ENCODE assay signal across 8 cellular contexts in genomic region chr10:110498982-110499795, GRCh38. TPM values are rescaled to one million over a fixed set of nuclear protein-coding genes. Genes with fewer than 3 reads are reported as not detected.
DNase-seq lines count a peak whose midpoint lies in the region; ATAC-seq, FAIRE-seq and TF ChIP-seq lines count a peak whose summit lies in the region.

No MANE protein-coding gene starts in this region.

- H3K36me3 ChIP-seq in Panc1 (ENCODE audit: control insufficient read depth, insufficient read depth, low read length) (peaks cover 4% of the 10 kb centered on the region; the same call in 1 of the 2 replicates), small intestine (ENCODE audit: control insufficient read depth in 2 of 2, insufficient read depth in 2 of 2, low read length in 2 of 2) (peaks cover 0 to 6% of the 10 kb centered on the region in 2 donors)

- intact Hi-C loops in Calu3 (cut with micrococcal nuclease; ENCODE audit: unreplicated experiment) = loop anchor here (1.0 kb wide), 2 partner anchors 100 to 188 kb away; no protein-coding TSS in a partner anchor
- intact Hi-C loops in Panc1 (cut with micrococcal nuclease; ENCODE audit: unreplicated experiment) = loop anchor here (5.0 kb wide), 1 partner anchor 102 kb away; no protein-coding TSS in a partner anchor

- 19 to 43% (median 22%) methylated on average over 21 of the region's 21 CpGs for WGBS in small intestine, 3 donors

- no peaks in the 10 kb centered on the region for H3K9me3 Mint-ChIP-seq in Calu3 (ENCODE audit: low read depth, unreplicated experiment)
- H3K9me3 Mint-ChIP-seq in activated naive CD8-positive, alpha-beta T cell treated with anti-CD3 and anti-CD28 coated beads, Interleukin-2, amount 10 ng/mL, durations not matched to agents 7 days and 5 days = no peaks in the 10 kb centered on the region

- DNase-seq in Calu3 = peak; percentile 43
- DNase-seq in Panc1 (ENCODE audit: low read depth, low spot score) = no peak
- DNase-seq in activated naive CD8-positive, alpha-beta T cell treated with anti-CD3 and anti-CD28 coated beads, Interleukin-2, amount 10 ng/mL, durations not matched to agents 7 days and 5 days = peak; percentile 48
- DNase-seq in iPS DF 4.7 (ENCODE audit: extremely low read depth, low spot score) = peak; percentile 60
- peak; percentile 52 for DNase-seq in small intestine
- no peak for DNase-seq in GDM1 (lab: John Stamatoyannopoulos, UW)

- in situ Hi-C loops in Panc1 (cut with HindIII; ENCODE audit: low pct_unique_long_range_greater_than_20kb, low sequenced_read_pairs) = no loop called here

- ATAC-seq in GM21786 (IDR thresholded peaks at IDR 0.05; ENCODE audit: unreplicated experiment) (peak; percentile 19), Panc1 (peak; percentile 20), HG03469 (IDR thresholded peaks at IDR 0.05; ENCODE audit: unreplicated experiment) (no peak)
- peak; percentile 19 for ATAC-seq in activated naive CD8-positive, alpha-beta T cell treated with anti-CD3 and anti-CD28 coated beads, Interleukin-2, amount 10 ng/mL, durations not matched to agents 7 days and 5 days (ENCODE audit: low read depth)

- H3K36me3 Mint-ChIP-seq in Calu3 (ENCODE audit: insufficient read depth, unreplicated experiment) = peaks cover 85% of the 10 kb centered on the region
- H3K36me3 Mint-ChIP-seq in activated naive CD8-positive, alpha-beta T cell treated with anti-CD3 and anti-CD28 coated beads, Interleukin-2, amount 10 ng/mL, durations not matched to agents 7 days and 5 days = peaks cover 4% of the 10 kb centered on the region

- H3K4me3 ChIP-seq in Panc1 (ENCODE audit: low read depth in 2 of 2, low read length in 2 of 2) (peak overlapping the region; percentile 87 to 92), small intestine (ENCODE audit: low read depth in 1 of 2, low read length in 2 of 2) (peak overlapping the region; percentile 46 to 83)

- TF ChIP-seq CTCF in Calu3 (IDR thresholded peaks at IDR 0.05; ENCODE audit: unreplicated experiment) (no peak), Panc1 (IDR thresholded peaks at IDR 0.05) (peak; percentile 67)

- H3K27ac ChIP-seq in Panc1 (ENCODE audit: low read length) = peak overlapping the region; percentile 94
- H3K27ac ChIP-seq in small intestine (ENCODE audit: low read depth in 1 of 2, low read length in 1 of 2) = peak overlapping the region; percentile 81 to 87

- H3K27me3 ChIP-seq in Panc1 (ENCODE audit: control insufficient read depth, insufficient read depth, low read length) (no peaks in the 10 kb centered on the region), small intestine (ENCODE audit: control insufficient read depth in 2 of 2, insufficient read depth in 2 of 2, low read length in 2 of 2) (no peaks in the 10 kb centered on the region)

- H3K9me3 ChIP-seq in Panc1 (ENCODE audit: control insufficient read depth, insufficient read depth, low read depth, low read length) (no peaks in the 10 kb centered on the region), small intestine (ENCODE audit: control insufficient read depth, low read depth) (no peaks in the 10 kb centered on the region)

- H3K4me1 Mint-ChIP-seq in Calu3 (ENCODE audit: low read depth, unreplicated experiment) = peaks cover 4% of the 10 kb centered on the region
- peaks cover 54% of the 10 kb centered on the region for H3K4me1 Mint-ChIP-seq in activated naive CD8-positive, alpha-beta T cell treated with anti-CD3 and anti-CD28 coated beads, Interleukin-2, amount 10 ng/mL, durations not matched to agents 7 days and 5 days

- H3K27me3 Mint-ChIP-seq in Calu3 (ENCODE audit: unreplicated experiment) = no peaks in the 10 kb centered on the region
- no peaks in the 10 kb centered on the region for H3K27me3 Mint-ChIP-seq in activated naive CD8-positive, alpha-beta T cell treated with anti-CD3 and anti-CD28 coated beads, Interleukin-2, amount 10 ng/mL, durations not matched to agents 7 days and 5 days

- CTCF ChIA-PET in Calu3 (lab: Charles Lee) = interaction anchor here (0.7 to 1.1 kb wide), 3 partner anchors 60 to 145 kb away, joined by 3 to 5 read pairs (median 3); no protein-coding TSS in a partner anchor
- CTCF ChIA-PET in Panc1 (lab: Charles Lee) = interaction anchor here (0.6 to 2.1 kb wide), 6 partner anchors 48 to 290 kb away, joined by 3 to 10 read pairs (median 8); no protein-coding TSS in a partner anchor

- H3K4me1 ChIP-seq in Panc1 (ENCODE audit: control insufficient read depth, insufficient read depth, low read length) (peaks cover 61% of the 10 kb centered on the region), small intestine (ENCODE audit: control insufficient read depth in 2 of 2, insufficient read depth in 1 of 2, low read depth in 1 of 2, low read length in 1 of 2) (peaks cover 12 to 13% of the 10 kb centered on the region in 2 donors)

- peak overlapping the region; percentile 77 for H3K4me3 Mint-ChIP-seq in Calu3 (ENCODE audit: low read depth, unreplicated experiment)
- H3K4me3 Mint-ChIP-seq in activated naive CD8-positive, alpha-beta T cell treated with anti-CD3 and anti-CD28 coated beads, Interleukin-2, amount 10 ng/mL, durations not matched to agents 7 days and 5 days = peak overlapping the region; percentile 89

- FAIRE-seq in small intestine (lab: Jason Lieb, UNC) = no peak

- POLR2A ChIA-PET in Panc1 (lab: Charles Lee) = interaction anchor here (0.6 to 1.0 kb wide), 3 partner anchors 15 to 30 kb away, joined by 4 to 6 read pairs (median 4); no protein-coding TSS in a partner anchor
- POLR2A ChIA-PET in activated naive CD8-positive, alpha-beta T cell treated with anti-CD3 and anti-CD28 coated beads, Interleukin-2, amount 10 ng/mL, durations not matched to agents 7 days and 5 days (lab: Charles Lee) = interaction anchor here (0.8 to 2.9 kb wide), 14 partner anchors 9 to 194 kb away, joined by 3 to 14 read pairs (median 4); partner anchors contain the start of gene SMC3

- BruUV-seq in Calu3 (replicated peaks; lab: Mats Ljungman, UMichigan) (no TSS peak), Panc1 (replicated peaks; lab: Mats Ljungman, UMichigan) (no TSS peak)

- peak overlapping the region; percentile 86 for H3K27ac Mint-ChIP-seq in Calu3 (ENCODE audit: unreplicated experiment)
- H3K27ac Mint-ChIP-seq in activated naive CD8-positive, alpha-beta T cell treated with anti-CD3 and anti-CD28 coated beads, Interleukin-2, amount 10 ng/mL, durations not matched to agents 7 days and 5 days = peak overlapping the region; percentile 76

RNA-seq across cellular contexts. Expression of gene DUSP5, which starts 1.5 kb away (rescaled TPM):
- 34.0 and 55.8 TPM in 2 replicates for total RNA-seq in Calu3 (2022)
- total RNA-seq in Panc1 (2021; ENCODE audit: unreplicated experiment) = 30.1 TPM
- polyA plus RNA-seq in Panc1 (2012; ENCODE audit: insufficient read length) = 18.3 TPM
- total RNA-seq in activated naive CD8-positive, alpha-beta T cell treated with anti-CD3 and anti-CD28 coated beads, Interleukin-2, amount 10 ng/mL, durations not matched to agents 7 days and 5 days = 10 to 100 TPM; 23.1 to 24.3 TPM
- 10 to 100 TPM in 2 of 3 donors, 1 to 10 TPM in 1; 8.3 to 36.2 (median 11.8) TPM for polyA plus RNA-seq in small intestine

Comparison
In these comparisons a context has a peak if more than half of its experiments do, and no peak if none do; other contexts are left out.
1. DNase-seq: peak in Calu3 (single experiment), activated naive CD8-positive, alpha-beta T cell treated with anti-CD3 and anti-CD28 coated beads, Interleukin-2, amount 10 ng/mL, durations not matched to agents 7 days and 5 days (single experiment), iPS DF 4.7 (single experiment) and small intestine (single experiment); none in Panc1 (single experiment) and GDM1 (single experiment).